In the genomic region with DNA sequence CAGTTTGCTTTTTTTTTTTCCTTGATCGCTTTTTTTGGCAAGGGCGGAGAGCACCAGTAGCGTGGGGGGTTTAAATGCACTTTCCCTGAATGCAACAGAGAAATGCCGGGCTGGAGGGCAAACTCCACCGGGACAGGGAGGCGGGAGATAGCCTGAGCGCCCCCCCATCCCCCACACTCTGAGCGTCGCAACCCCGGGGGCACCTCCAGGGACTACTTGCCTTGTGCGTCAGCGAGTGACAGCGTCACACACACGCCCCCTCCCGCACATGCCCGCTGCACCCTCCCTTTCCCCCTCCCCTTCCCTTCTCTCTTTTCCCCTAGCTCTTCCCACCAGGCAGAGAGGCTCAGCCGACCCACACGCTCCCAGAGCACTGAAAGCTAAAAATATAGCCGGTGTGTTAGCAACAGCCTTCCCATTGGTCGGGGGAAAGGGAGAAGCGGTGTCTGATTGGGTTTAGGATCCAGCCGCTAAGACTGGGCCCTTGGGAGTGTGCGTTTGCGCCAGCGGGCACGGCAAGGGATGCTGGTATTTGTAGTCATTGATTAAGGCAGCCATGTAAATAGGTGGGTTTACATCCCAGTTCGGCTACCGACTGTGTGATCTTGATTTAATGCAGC, we compare ENCODE assay signal across 1 cellular context.
TF ChIP-seq lines count a peak whose summit lies in the region.

No MANE protein-coding gene starts in this region.

TF ChIP-seq in HEK293, 187 proteins besides CTCF, POLR2A, EP300 and RAD21 (continued from another document):
- TF ChIP-seq, protein P1, sequence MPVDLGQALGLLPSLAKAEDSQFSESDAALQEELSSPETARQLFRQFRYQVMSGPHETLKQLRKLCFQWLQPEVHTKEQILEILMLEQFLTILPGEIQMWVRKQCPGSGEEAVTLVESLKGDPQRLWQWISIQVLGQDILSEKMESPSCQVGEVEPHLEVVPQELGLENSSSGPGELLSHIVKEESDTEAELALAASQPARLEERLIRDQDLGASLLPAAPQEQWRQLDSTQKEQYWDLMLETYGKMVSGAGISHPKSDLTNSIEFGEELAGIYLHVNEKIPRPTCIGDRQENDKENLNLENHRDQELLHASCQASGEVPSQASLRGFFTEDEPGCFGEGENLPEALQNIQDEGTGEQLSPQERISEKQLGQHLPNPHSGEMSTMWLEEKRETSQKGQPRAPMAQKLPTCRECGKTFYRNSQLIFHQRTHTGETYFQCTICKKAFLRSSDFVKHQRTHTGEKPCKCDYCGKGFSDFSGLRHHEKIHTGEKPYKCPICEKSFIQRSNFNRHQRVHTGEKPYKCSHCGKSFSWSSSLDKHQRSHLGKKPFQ (tag by site-specific recombination; IDR thresholded peaks at IDR 0.05) = peak; percentile 75
- TF ChIP-seq ZNF501 (tag by site-specific recombination; IDR thresholded peaks at IDR 0.05) = peak; percentile 76
- TF ChIP-seq ZNF211 (tag by site-specific recombination; IDR thresholded peaks at IDR 0.05; ENCODE audit: low read depth) = no peak
- peak; percentile 97 for TF ChIP-seq KLF10 (tag by site-specific recombination; IDR thresholded peaks at IDR 0.05)
- TF ChIP-seq ZNF10 (tag by site-specific recombination; IDR thresholded peaks at IDR 0.05) = no peak
- TF ChIP-seq, protein P2, sequence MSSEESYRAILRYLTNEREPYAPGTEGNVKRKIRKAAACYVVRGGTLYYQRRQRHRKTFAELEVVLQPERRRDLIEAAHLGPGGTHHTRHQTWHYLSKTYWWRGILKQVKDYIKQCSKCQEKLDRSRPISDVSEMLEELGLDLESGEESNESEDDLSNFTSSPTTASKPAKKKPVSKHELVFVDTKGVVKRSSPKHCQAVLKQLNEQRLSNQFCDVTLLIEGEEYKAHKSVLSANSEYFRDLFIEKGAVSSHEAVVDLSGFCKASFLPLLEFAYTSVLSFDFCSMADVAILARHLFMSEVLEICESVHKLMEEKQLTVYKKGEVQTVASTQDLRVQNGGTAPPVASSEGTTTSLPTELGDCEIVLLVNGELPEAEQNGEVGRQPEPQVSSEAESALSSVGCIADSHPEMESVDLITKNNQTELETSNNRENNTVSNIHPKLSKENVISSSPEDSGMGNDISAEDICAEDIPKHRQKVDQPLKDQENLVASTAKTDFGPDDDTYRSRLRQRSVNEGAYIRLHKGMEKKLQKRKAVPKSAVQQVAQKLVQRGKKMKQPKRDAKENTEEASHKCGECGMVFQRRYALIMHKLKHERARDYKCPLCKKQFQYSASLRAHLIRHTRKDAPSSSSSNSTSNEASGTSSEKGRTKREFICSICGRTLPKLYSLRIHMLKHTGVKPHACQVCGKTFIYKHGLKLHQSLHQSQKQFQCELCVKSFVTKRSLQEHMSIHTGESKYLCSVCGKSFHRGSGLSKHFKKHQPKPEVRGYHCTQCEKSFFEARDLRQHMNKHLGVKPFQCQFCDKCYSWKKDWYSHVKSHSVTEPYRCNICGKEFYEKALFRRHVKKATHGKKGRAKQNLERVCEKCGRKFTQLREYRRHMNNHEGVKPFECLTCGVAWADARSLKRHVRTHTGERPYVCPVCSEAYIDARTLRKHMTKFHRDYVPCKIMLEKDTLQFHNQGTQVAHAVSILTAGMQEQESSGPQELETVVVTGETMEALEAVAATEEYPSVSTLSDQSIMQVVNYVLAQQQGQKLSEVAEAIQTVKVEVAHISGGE (tag by site-specific recombination; conservative IDR thresholded peaks at IDR 0.05; ENCODE audit: low read depth) = peak; percentile 55
- peak; percentile 95; the same call in 1 of the 2 replicates for TF ChIP-seq ZNF391 (tag by site-specific recombination; IDR thresholded peaks at IDR 0.05; ENCODE audit: borderline replicate concordance, low read depth)
- no peak for TF ChIP-seq TCF7L2 (IDR thresholded peaks at IDR 0.05; ENCODE audit: borderline replicate concordance, low read depth, low read length)
- peak; percentile 61 for TF ChIP-seq KLF1 (tag by site-specific recombination; IDR thresholded peaks at IDR 0.05)
- no peak for TF ChIP-seq ZNF174 (tag by site-specific recombination; IDR thresholded peaks at IDR 0.05)
- TF ChIP-seq ZNF623 (tag by site-specific recombination; IDR thresholded peaks at IDR 0.05) = peak; percentile 57; the same call in 1 of the 2 replicates
- TF ChIP-seq, protein P3, sequence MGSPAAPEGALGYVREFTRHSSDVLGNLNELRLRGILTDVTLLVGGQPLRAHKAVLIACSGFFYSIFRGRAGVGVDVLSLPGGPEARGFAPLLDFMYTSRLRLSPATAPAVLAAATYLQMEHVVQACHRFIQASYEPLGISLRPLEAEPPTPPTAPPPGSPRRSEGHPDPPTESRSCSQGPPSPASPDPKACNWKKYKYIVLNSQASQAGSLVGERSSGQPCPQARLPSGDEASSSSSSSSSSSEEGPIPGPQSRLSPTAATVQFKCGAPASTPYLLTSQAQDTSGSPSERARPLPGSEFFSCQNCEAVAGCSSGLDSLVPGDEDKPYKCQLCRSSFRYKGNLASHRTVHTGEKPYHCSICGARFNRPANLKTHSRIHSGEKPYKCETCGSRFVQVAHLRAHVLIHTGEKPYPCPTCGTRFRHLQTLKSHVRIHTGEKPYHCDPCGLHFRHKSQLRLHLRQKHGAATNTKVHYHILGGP (tag by site-specific recombination; IDR thresholded peaks at IDR 0.05) = no peak
- no peak for TF ChIP-seq ZNF530 (tag by site-specific recombination; IDR thresholded peaks at IDR 0.05; ENCODE audit: low read depth)
- TF ChIP-seq ZBTB7A (tag by site-specific recombination; IDR thresholded peaks at IDR 0.05; ENCODE audit: low read depth) = peak; percentile 84; the same call in 1 of the 2 replicates
- no peak for TF ChIP-seq ZNF138 (tag by site-specific recombination; IDR thresholded peaks at IDR 0.05; ENCODE audit: borderline replicate concordance)
- peak; percentile 95 for TF ChIP-seq SP2 (tag by site-specific recombination; IDR thresholded peaks at IDR 0.05)
- TF ChIP-seq ZNF366 (tag by site-specific recombination; conservative IDR thresholded peaks at IDR 0.05) = peak; percentile 99
- TF ChIP-seq ZFP3 (tag by site-specific recombination; IDR thresholded peaks at IDR 0.05; ENCODE audit: low read depth) = no peak
- TF ChIP-seq ZNF112 (tag by site-specific recombination; IDR thresholded peaks at IDR 0.05) = no peak
- TF ChIP-seq, protein P4, sequence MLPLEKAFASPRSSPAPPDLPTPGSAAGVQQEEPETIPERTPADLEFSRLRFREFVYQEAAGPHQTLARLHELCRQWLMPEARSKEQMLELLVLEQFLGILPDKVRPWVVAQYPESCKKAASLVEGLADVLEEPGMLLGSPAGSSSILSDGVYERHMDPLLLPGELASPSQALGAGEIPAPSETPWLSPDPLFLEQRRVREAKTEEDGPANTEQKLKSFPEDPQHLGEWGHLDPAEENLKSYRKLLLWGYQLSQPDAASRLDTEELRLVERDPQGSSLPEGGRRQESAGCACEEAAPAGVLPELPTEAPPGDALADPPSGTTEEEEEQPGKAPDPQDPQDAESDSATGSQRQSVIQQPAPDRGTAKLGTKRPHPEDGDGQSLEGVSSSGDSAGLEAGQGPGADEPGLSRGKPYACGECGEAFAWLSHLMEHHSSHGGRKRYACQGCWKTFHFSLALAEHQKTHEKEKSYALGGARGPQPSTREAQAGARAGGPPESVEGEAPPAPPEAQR (tag by site-specific recombination; IDR thresholded peaks at IDR 0.05) = no peak
- TF ChIP-seq TRIM28 (IDR thresholded peaks at IDR 0.05; ENCODE audit: borderline replicate concordance, low read length) = no peak
- no peak for TF ChIP-seq ZNF837 (tag by site-specific recombination; IDR thresholded peaks at IDR 0.05)
